In the genomic region with DNA sequence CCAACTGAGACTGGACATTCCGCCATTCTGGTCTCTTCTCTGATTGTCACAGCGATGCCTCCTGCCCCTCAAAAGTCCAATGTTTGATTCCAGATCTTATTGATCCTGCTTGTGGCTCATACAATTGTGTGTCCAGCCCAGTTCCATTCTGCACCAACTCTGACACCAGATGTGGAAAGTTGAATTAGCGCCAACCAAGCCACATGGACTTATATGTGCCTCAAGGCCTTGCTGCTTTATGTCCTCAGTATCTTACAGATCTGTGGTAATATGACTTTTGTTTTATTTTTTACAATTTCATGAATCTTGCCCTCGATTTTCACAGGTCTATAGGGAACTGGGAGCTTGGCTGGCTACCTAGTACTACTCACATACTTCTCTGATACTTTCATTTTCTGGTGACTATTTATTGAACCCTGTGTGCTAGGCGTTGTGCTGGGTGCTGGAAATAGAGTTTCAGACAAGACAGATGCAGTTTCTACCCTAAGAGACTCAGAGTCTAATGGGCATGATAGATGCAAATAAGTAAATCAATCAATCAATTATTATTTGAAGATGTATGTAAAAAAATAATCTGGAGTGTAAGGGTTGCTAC, we compare ENCODE assay signal across 22 cellular contexts.
DNase-seq lines count a peak whose midpoint lies in the region; ATAC-seq and TF ChIP-seq lines count a peak whose summit lies in the region.
"Had no signal": no experiment of that assay in that cellular context is flagged by ENCODE, and none has a peak within 500 bp of the region (broad histone marks: within the 10 kb centered on the region; RNA-seq: fewer than 3 reads in every experiment).

No MANE protein-coding gene starts in this region.

- no peak for TF ChIP-seq CTCF in MM.1S (IDR thresholded peaks at IDR 0.05; ENCODE audit: low read length)
- TF ChIP-seq CTCF in uterus (IDR thresholded peaks at IDR 0.05): no peak

- intact Hi-C loops in uterus (cut with DNase I; ENCODE audit: low total_unique reads): no loop called here

- DNase-seq in MM.1S: peak; percentile 44
- DNase-seq in fibroblast of peridontal ligament (ENCODE audit: extremely low read depth): peak; percentile 3
- DNase-seq in NCI-H2227 (lab: John Stamatoyannopoulos, UW; ENCODE audit: unreplicated experiment): no peak
- no peak for DNase-seq in uterus
- DNase-seq: ACHN; AML-193; C1 segment of cervical spinal cord; CD8-positive, alpha-beta T cell; EL; GF-D8; NCI-H1105 treated with DMSO at 0.1 percent for 48 hours; NCI-H2081; NCI-H2171; NCI-H524 treated with DMSO at 0.1 percent for 48 hours; NCI-H82; Peyer's patch; T-helper 1 cell had no signal

- no peaks in the 10 kb centered on the region for H4K20me1 ChIP-seq in MM.1S (ENCODE audit: insufficient read depth, low read length)

- no peak overlapping the region for H3K9ac ChIP-seq in MM.1S (ENCODE audit: low read length)
- H3K9ac ChIP-seq: KMS-11 had no signal

- H3K9me3 ChIP-seq in MM.1S (replicated peaks; ENCODE audit: insufficient read depth, low read length) (no peaks in the 10 kb centered on the region), uterus (no peaks in the 10 kb centered on the region)
- H3K9me3 ChIP-seq: Peyer's patch had no signal

- H3K36me3 ChIP-seq in MM.1S (replicated peaks; ENCODE audit: insufficient read depth, low read length) (no peaks in the 10 kb centered on the region), uterus (no peaks in the 10 kb centered on the region)
- H3K36me3 ChIP-seq: Peyer's patch had no signal

- H3K4me3 ChIP-seq in MM.1S (ENCODE audit: low read length) (no peak overlapping the region), uterus (no peak overlapping the region)
- H3K4me3 ChIP-seq: Peyer's patch had no signal

- peak overlapping the region; percentile 33; the same call in 1 of the 2 replicates for H3K4me2 ChIP-seq in MM.1S (ENCODE audit: low read depth, low read length)
- H3K4me2 ChIP-seq: KMS-11 had no signal

- no peaks in the 10 kb centered on the region for H3F3A ChIP-seq in MM.1S (ENCODE audit: insufficient read depth, low read length)

- 0 out of 2 replicates have a peak overlapping the region, but pooled peaks have one; percentile 11 for H2AFZ ChIP-seq in MM.1S (ENCODE audit: low read length)

- no peak overlapping the region for H3K27ac ChIP-seq in MM.1S (ENCODE audit: low read length)
- H3K27ac ChIP-seq in uterus: no peak overlapping the region
- H3K27ac ChIP-seq: KMS-11, Peyer's patch had no signal

- TF ChIP-seq POLR2A in uterus (IDR thresholded peaks at IDR 0.05): no peak

- H3K4me1 ChIP-seq in MM.1S (ENCODE audit: low read length) (peaks cover 10% of the 10 kb centered on the region), uterus (no peaks in the 10 kb centered on the region)
- H3K4me1 ChIP-seq: Peyer's patch had no signal

- no peaks in the 10 kb centered on the region for H3K79me2 ChIP-seq in MM.1S (ENCODE audit: low read length)

- no peaks in the 10 kb centered on the region for H3K27me3 ChIP-seq in MM.1S (replicated peaks; ENCODE audit: insufficient read depth, low read length)
- H3K27me3 ChIP-seq in uterus: no peaks in the 10 kb centered on the region
- H3K27me3 ChIP-seq: Peyer's patch had no signal

- ATAC-seq in GM18520 (IDR thresholded peaks at IDR 0.05; ENCODE audit: unreplicated experiment): peak; percentile 70
- peak; percentile 70 for ATAC-seq in GM19463 (IDR thresholded peaks at IDR 0.05; ENCODE audit: unreplicated experiment)
- no peak for ATAC-seq in activated CD4-positive, CD25-positive, alpha-beta regulatory T cell treated with anti-CD3 and anti-CD28 coated beads, Interleukin-2, amount 50 U/mL, for 24 hours
- no peak for ATAC-seq in esophagus mucosa
- ATAC-seq: CD8-positive, alpha-beta T cell had no signal

- H3K9me2 ChIP-seq in MM.1S (replicated peaks; ENCODE audit: insufficient read depth, low read length): no peaks in the 10 kb centered on the region

Comparison
In these comparisons a context has a peak if more than half of its experiments do, and no peak if none do; other contexts are left out.
1. ATAC-seq: peak in GM18520 (single experiment) and GM19463 (single experiment); none in activated CD4-positive, CD25-positive, alpha-beta regulatory T cell treated with anti-CD3 and anti-CD28 coated beads, Interleukin-2, amount 50 U/mL, for 24 hours (0 of 2) and esophagus mucosa (single experiment).
2. DNase-seq: peak in MM.1S (single experiment) and fibroblast of peridontal ligament (single experiment); none in NCI-H2227 (single experiment) and uterus (0 of 2).